Comparison of ENCODE assay signal across 1 cellular context in genomic region chr5:169705322-169705721, GRCh38.
TF ChIP-seq lines count a peak whose summit lies in the region.

No MANE protein-coding gene starts in this region.

TF ChIP-seq in GM12878, 131 proteins besides CTCF, POLR2A, EP300 and RAD21 (continued from another document and continues in another):
- TF ChIP-seq IRF5 (IDR thresholded peaks at IDR 0.05; ENCODE audit: borderline replicate concordance) (no peak), POLR2AphosphoS5 (IDR thresholded peaks at IDR 0.05; ENCODE audit: low read length) (no peak), USF1 (IDR thresholded peaks at IDR 0.05; ENCODE audit: borderline replicate concordance, extremely low read length, insufficient read depth, low read depth, low read length) (no peak), JUND (IDR thresholded peaks at IDR 0.05; ENCODE audit: low read depth, low read length) (no peak), ZNF592 (IDR thresholded peaks at IDR 0.05) (no peak), NKRF (conservative IDR thresholded peaks at IDR 0.05) (no peak), EED (IDR thresholded peaks at IDR 0.05; ENCODE audit: low read depth) (0 out of 2 replicates have a peak, but pooled peaks have one; percentile 36), E4F1 (IDR thresholded peaks at IDR 0.05; ENCODE audit: borderline replicate concordance, partially characterized antibody) (no peak), TARDBP (IDR thresholded peaks at IDR 0.05; ENCODE audit: borderline replicate concordance) (no peak), E2F8 (IDR thresholded peaks at IDR 0.05; ENCODE audit: low read depth, partially characterized antibody) (no peak), MEF2A (IDR thresholded peaks at IDR 0.05; ENCODE audit: insufficient read depth, low read depth, low read length) (0 out of 2 replicates have a peak, but pooled peaks have one; percentile 53), DPF2 (IDR thresholded peaks at IDR 0.05) (no peak), ATF2 (IDR thresholded peaks at IDR 0.05; ENCODE audit: low read length) (0 out of 2 replicates have a peak, but pooled peaks have one; percentile 6), CEBPZ (IDR thresholded peaks at IDR 0.05; ENCODE audit: low read depth, low read length) (no peak), NBN (IDR thresholded peaks at IDR 0.05) (no peak), ATF7 (IDR thresholded peaks at IDR 0.05; ENCODE audit: low read depth) (peak; percentile 57), ZNF207 (IDR thresholded peaks at IDR 0.05; ENCODE audit: borderline replicate concordance) (no peak), PRDM15 (CRISPR knock-in tag; IDR thresholded peaks at IDR 0.05) (no peak), IKZF2 (IDR thresholded peaks at IDR 0.05) (0 out of 4 replicates have a peak, but pooled peaks of 1 of the 2 experiments have one; percentile 20), FOXM1 (IDR thresholded peaks at IDR 0.05; ENCODE audit: low read depth, low read length) (0 out of 2 replicates have a peak, but pooled peaks have one; percentile 13), RUNX3 (IDR thresholded peaks at IDR 0.05; ENCODE audit: low read length) (peak; percentile 43; the same call in 1 of the 2 replicates)
